Comparison of ENCODE assay signal across 8 cellular contexts in genomic region chr10:32938554-32939061, GRCh38. TPM values are rescaled to one million over a fixed set of nuclear protein-coding genes. Genes with fewer than 3 reads are reported as not detected.
DNase-seq lines count a peak whose midpoint lies in the region; ATAC-seq and TF ChIP-seq lines count a peak whose summit lies in the region.

No MANE protein-coding gene starts in this region.

- peak; percentile 35 for ATAC-seq in GM19043 (IDR thresholded peaks at IDR 0.05; ENCODE audit: low read depth, unreplicated experiment)

- DNase-seq in SK-MEL-5 (ENCODE audit: low read depth, low spot score) (peak; percentile 48), globus pallidus (ENCODE audit: low spot score) (peak; percentile 85), GM10248 (ENCODE audit: extremely low spot score) (no peak), COR-L47 (lab: John Stamatoyannopoulos, UW) (no peak), OCI-M2 (lab: John Stamatoyannopoulos, UW; ENCODE audit: unreplicated experiment) (no peak)
- DNase-seq in activated effector memory CD4-positive, alpha-beta T cell treated with Interleukin-2 at 50 U/mL for 16 hours = no peak

- no peaks in the 10 kb centered on the region for H3K9me3 ChIP-seq in parathyroid adenoma (ENCODE audit: control insufficient read depth, low read length)

- in situ Hi-C loops in SK-MEL-5 (cut with HindIII; ENCODE audit: low pct_unique_long_range_greater_than_20kb, low sequenced_read_pairs) = no loop called here

- H3K4me1 ChIP-seq in parathyroid adenoma = peaks cover 42% of the 10 kb centered on the region

- H3K27me3 ChIP-seq in parathyroid adenoma (ENCODE audit: control insufficient read depth, insufficient read depth, low read length) = no peaks in the 10 kb centered on the region

- peak overlapping the region; percentile 43 for H2AFZ ChIP-seq in parathyroid adenoma

- no peak overlapping the region for H3K9ac ChIP-seq in parathyroid adenoma

- H3K4me2 ChIP-seq in parathyroid adenoma (ENCODE audit: low read length) = peak overlapping the region; percentile 9

- peaks cover 52% of the 10 kb centered on the region for H3K79me2 ChIP-seq in parathyroid adenoma

- no peaks in the 10 kb centered on the region for H3K36me3 ChIP-seq in parathyroid adenoma (ENCODE audit: control insufficient read depth, insufficient read depth, low read length)

- H3K27ac ChIP-seq in parathyroid adenoma = peak overlapping the region; percentile 90

- POLR2A ChIA-PET in GM10248 (lab: Yijun Ruan, JAX) = no interaction called here

- CTCF ChIA-PET in GM10248 (lab: Yijun Ruan, JAX) = interaction anchor here (0.8 to 2.8 kb wide), 4 partner anchors 14 to 71 kb away, joined by 3 to 10 read pairs (median 3); no protein-coding TSS in a partner anchor

- H3K4me3 ChIP-seq in parathyroid adenoma (ENCODE audit: low read depth, low read length) = no peak overlapping the region

- TF ChIP-seq CTCF in parathyroid adenoma (IDR thresholded peaks at IDR 0.05) = no peak
- no peak for TF ChIP-seq CTCF in GM10248 (IDR thresholded peaks at IDR 0.05; ENCODE audit: control extremely low read depth, extremely low read depth, low read depth, missing control alignments)

RNA-seq across cellular contexts. Expression of gene ITGB1, which starts 19.4 kb away (rescaled TPM):
- 391 and 402 TPM in 2 replicates for total RNA-seq in SK-MEL-5 (2014; rRNA removed; shearing (Covaris generic))
- 361 and 485 TPM in 2 replicates for polyA plus RNA-seq in SK-MEL-5 (2015; cell fraction: cytosol; rRNA removed)
- polyA plus RNA-seq in SK-MEL-5 (2015; cell fraction: nucleus; rRNA removed) = 78.8 and 79.4 TPM in 2 replicates

Comparison
In these comparisons a context has a peak if more than half of its experiments do, and no peak if none do; other contexts are left out.
1. DNase-seq: peak in SK-MEL-5 (single experiment) and globus pallidus (single experiment); none in GM10248 (single experiment), COR-L47 (single experiment), activated effector memory CD4-positive, alpha-beta T cell treated with Interleukin-2 at 50 U/mL for 16 hours (single experiment) and OCI-M2 (single experiment).